Comparison of ENCODE assay signal across 14 cellular contexts in the genomic region with DNA sequence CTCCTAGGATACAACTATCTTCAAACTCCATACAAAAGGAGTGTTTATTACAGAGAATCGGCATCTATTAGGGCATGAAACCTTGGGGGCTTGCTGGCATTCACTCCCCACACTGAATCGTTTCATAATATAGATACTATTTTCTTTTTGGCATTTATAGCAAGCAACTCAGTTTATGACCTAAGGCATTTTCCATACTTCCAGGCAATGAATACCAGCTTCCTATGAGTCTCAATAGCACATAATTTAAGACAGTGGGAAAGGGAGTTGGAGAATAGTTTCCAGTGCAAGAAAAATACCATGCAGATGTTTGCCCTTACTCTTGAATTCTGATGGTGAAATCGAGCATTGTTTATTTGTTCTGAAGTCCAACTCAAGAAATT.
DNase-seq lines count a peak whose midpoint lies in the region; ATAC-seq and TF ChIP-seq lines count a peak whose summit lies in the region.
"Had no signal": no experiment of that assay in that cellular context is flagged by ENCODE, and none has a peak within 500 bp of the region (broad histone marks: within the 10 kb centered on the region; RNA-seq: fewer than 3 reads in every experiment).

No MANE protein-coding gene starts in this region.

- intact Hi-C loops in left colon (cut with DNase I, micrococcal nuclease): no loop called here

- no peak for TF ChIP-seq CTCF in AG10803 (conservative IDR thresholded peaks at IDR 0.05; ENCODE audit: low read length)
- TF ChIP-seq CTCF in fibroblast of villous mesenchyme (IDR thresholded peaks at IDR 0.05; ENCODE audit: insufficient read depth, low read depth, low read length): no peak

- peak overlapping the region; percentile 53 for H3K27ac ChIP-seq in angular gyrus (ENCODE audit: low read depth, low read length)

- peak; percentile 92 for DNase-seq in AG10803 (ENCODE audit: low read depth)
- DNase-seq in fibroblast of villous mesenchyme (ENCODE audit: low read depth): peak; percentile 85
- peak; percentile 64 for DNase-seq in skeletal muscle cell (ENCODE audit: low read depth)
- DNase-seq in activated CD8-positive, alpha-beta memory T cell treated with anti-CD3 and anti-CD28 coated beads, Interleukin-2, amount 50 U/mL, for 48 hours: no peak
- DNase-seq in stimulated activated naive CD4-positive, alpha-beta T cell treated with Interleukin-2 at 50 U/mL for 16 hours (lab: John Stamatoyannopoulos, UW): no peak
- no peak for DNase-seq in left colon
- DNase-seq: AML-193, DND-41, H7, NCI-H345, small intestine had no signal

- ATAC-seq in left colon (no peak), GM19324 (IDR thresholded peaks at IDR 0.05; ENCODE audit: low FRiP score, unreplicated experiment) (no peak)
- ATAC-seq: activated naive CD4-positive, alpha-beta T cell treated with anti-CD3 and anti-CD28 coated beads, Interleukin-2, amount 50 U/mL, for 72 hours had no signal

- no peak overlapping the region for H3K4me3 ChIP-seq in AG10803 (ENCODE audit: low read length)
- H3K4me3 ChIP-seq in fibroblast of villous mesenchyme (ENCODE audit: low read depth, low read length): no peak overlapping the region
- H3K4me3 ChIP-seq in skeletal muscle cell (ENCODE audit: low read depth, low read length): no peak overlapping the region

Comparison
In these comparisons a context has a peak if more than half of its experiments do, and no peak if none do; other contexts are left out.
1. DNase-seq: peak in AG10803 (single experiment), fibroblast of villous mesenchyme (single experiment) and skeletal muscle cell (single experiment); none in activated CD8-positive, alpha-beta memory T cell treated with anti-CD3 and anti-CD28 coated beads, Interleukin-2, amount 50 U/mL, for 48 hours (single experiment), stimulated activated naive CD4-positive, alpha-beta T cell treated with Interleukin-2 at 50 U/mL for 16 hours (single experiment) and left colon (0 of 2).